16 cellular contexts compared by ENCODE assay signal in genomic region chr12:53423597-53423996, GRCh38. TPM values are rescaled to one million over a fixed set of nuclear protein-coding genes. Genes with fewer than 3 reads are reported as not detected.
"Had no signal": no experiment of that assay in that cellular context is flagged by ENCODE, and none has a peak within 500 bp of the region (broad histone marks: within the 10 kb centered on the region; RNA-seq: fewer than 3 reads in every experiment).

Gene AMHR2, plus strand, starts transcription at chr12:53423855. Its CDS starts 80 bp downstream, at chr12:53423935.

- H3K27me3 Mint-ChIP-seq: activated CD4-positive, alpha-beta T cell treated with anti-CD3 and anti-CD28 coated beads, Interleukin-2, amount 10 ng/mL, durations not matched to agents 7 days and 5 days; activated CD8-positive, alpha-beta memory T cell treated with anti-CD3 and anti-CD28 coated beads, Interleukin-2, amount 10 ng/mL, durations not matched to agents 7 days and 5 days; activated naive CD8-positive, alpha-beta T cell treated with anti-CD3 and anti-CD28 coated beads for 36 hours; activated T-cell treated with anti-CD3 and anti-CD28 coated beads, Interleukin-2, amount 50 U/mL, for 24 hours had no signal

- DNase-seq: activated CD4-positive, alpha-beta T cell treated with anti-CD3 and anti-CD28 coated beads, Interleukin-2, amount 10 ng/mL, durations not matched to agents 7 days and 5 days; activated CD4-positive, CD25-positive, alpha-beta regulatory T cell; activated CD8-positive, alpha-beta memory T cell treated with anti-CD3 and anti-CD28 coated beads, Interleukin-2, amount 10 ng/mL, durations not matched to agents 7 days and 5 days; activated gamma-delta T cell; activated naive CD8-positive, alpha-beta T cell treated with anti-CD3 and anti-CD28 coated beads for 36 hours; activated T-cell treated with anti-CD3 and anti-CD28 coated beads, Interleukin-2, amount 50 U/mL, for 24 hours; dorsolateral prefrontal cortex; foreskin melanocyte; heart left ventricle; stimulated activated naive CD4-positive, alpha-beta T cell; upper lobe of left lung had no signal

- ATAC-seq: activated CD8-positive, alpha-beta memory T cell treated with anti-CD3 and anti-CD28 coated beads, Interleukin-2, amount 10 ng/mL, durations not matched to agents 7 days and 5 days; heart left ventricle; left lung had no signal

- H3K27me3 ChIP-seq: dorsolateral prefrontal cortex, heart left ventricle, left lung, right atrium auricular region, upper lobe of left lung had no signal

- H3K27ac Mint-ChIP-seq: activated CD4-positive, alpha-beta T cell treated with anti-CD3 and anti-CD28 coated beads, Interleukin-2, amount 10 ng/mL, durations not matched to agents 7 days and 5 days; activated CD8-positive, alpha-beta memory T cell treated with anti-CD3 and anti-CD28 coated beads, Interleukin-2, amount 10 ng/mL, durations not matched to agents 7 days and 5 days; activated naive CD8-positive, alpha-beta T cell treated with anti-CD3 and anti-CD28 coated beads for 36 hours; activated T-cell treated with anti-CD3 and anti-CD28 coated beads, Interleukin-2, amount 50 U/mL, for 24 hours; T-helper 1 cell treated with Interleukin-12 subunit alpha and Interleukin-12 subunit beta and Interleukin-4 antibody, amounts not matched to agents 30 μg/mL and 1 μg/mL, for 36 hours had no signal

- H3K27ac ChIP-seq: dorsolateral prefrontal cortex, heart left ventricle, left lung, right atrium auricular region, upper lobe of left lung had no signal

- H3K9me3 ChIP-seq: heart left ventricle, left lung, right atrium auricular region, upper lobe of left lung had no signal

- H3K4me3 ChIP-seq: dorsolateral prefrontal cortex, heart left ventricle, left lung, right atrium auricular region, smooth muscle cell, upper lobe of left lung had no signal

- H3K36me3 Mint-ChIP-seq: activated CD8-positive, alpha-beta memory T cell treated with anti-CD3 and anti-CD28 coated beads, Interleukin-2, amount 10 ng/mL, durations not matched to agents 7 days and 5 days; activated naive CD8-positive, alpha-beta T cell treated with anti-CD3 and anti-CD28 coated beads for 36 hours had no signal

- H3K36me3 ChIP-seq: heart left ventricle, left lung, right atrium auricular region, upper lobe of left lung had no signal

- H3K4me3 Mint-ChIP-seq: activated CD4-positive, alpha-beta T cell treated with anti-CD3 and anti-CD28 coated beads, Interleukin-2, amount 10 ng/mL, durations not matched to agents 7 days and 5 days; activated CD8-positive, alpha-beta memory T cell treated with anti-CD3 and anti-CD28 coated beads, Interleukin-2, amount 10 ng/mL, durations not matched to agents 7 days and 5 days; activated naive CD8-positive, alpha-beta T cell treated with anti-CD3 and anti-CD28 coated beads for 36 hours; activated T-cell treated with anti-CD3 and anti-CD28 coated beads, Interleukin-2, amount 50 U/mL, for 24 hours; T-helper 1 cell treated with Interleukin-12 subunit alpha and Interleukin-12 subunit beta and Interleukin-4 antibody, amounts not matched to agents 30 μg/mL and 1 μg/mL, for 36 hours had no signal

- H3K9me3 Mint-ChIP-seq: activated CD4-positive, alpha-beta T cell treated with anti-CD3 and anti-CD28 coated beads, Interleukin-2, amount 10 ng/mL, durations not matched to agents 7 days and 5 days; activated naive CD8-positive, alpha-beta T cell treated with anti-CD3 and anti-CD28 coated beads for 36 hours; activated T-cell treated with anti-CD3 and anti-CD28 coated beads, Interleukin-2, amount 50 U/mL, for 24 hours; T-helper 1 cell treated with Interleukin-12 subunit alpha and Interleukin-12 subunit beta and Interleukin-4 antibody, amounts not matched to agents 30 μg/mL and 1 μg/mL, for 36 hours had no signal

RNA-seq across cellular contexts. Expression of gene AMHR2, which starts in this region (rescaled TPM):
- polyA plus RNA-seq: endothelial cell of umbilical vein had no signal
